20 cellular contexts compared by ENCODE assay signal in genomic region chr1:107707111-107707510, GRCh38.
"Had no signal": no experiment of that assay in that cellular context is flagged by ENCODE, and none has a peak within 500 bp of the region (broad histone marks: within the 10 kb centered on the region; RNA-seq: fewer than 3 reads in every experiment).

No MANE protein-coding gene starts in this region.

- H3K27me3 ChIP-seq: MG63, Peyer's patch had no signal

- H3K4me3 ChIP-seq: MG63, PC-9, Peyer's patch, SJSA1, SK-N-MC had no signal

- H3K4me2 ChIP-seq: PC-9 had no signal

- H3K27ac ChIP-seq: PC-9, Peyer's patch, SJSA1, SK-N-MC had no signal

- H3K9me3 ChIP-seq: MG63, Peyer's patch, SJSA1 had no signal

- H3K36me3 ChIP-seq: MG63, Peyer's patch, SJSA1 had no signal

- H3K4me1 ChIP-seq: Peyer's patch, SJSA1 had no signal

- H2AFZ ChIP-seq: PC-9 had no signal

- DNase-seq: Karpas-422; KBM-7; MG63; NCI-H1092 treated with DMSO at 0.1 percent for 48 hours; NCI-H1436; NCI-H187; NCI-H2029; NCI-H226; NCI-H510A; NCI-H524 treated with DMSO at 0.1 percent for 48 hours; NCI-H69; NCI-H774; NK-92 treated with Interleukin-12 subunit alpha and Interleukin-12 subunit beta, amount 100 ng/mL, for 24 hours; OCI-M1; Peyer's patch; Right ventricle myocardium superior; SIG-M5 had no signal
